ENCODE assay signal across 8 cellular contexts in the genomic region with DNA sequence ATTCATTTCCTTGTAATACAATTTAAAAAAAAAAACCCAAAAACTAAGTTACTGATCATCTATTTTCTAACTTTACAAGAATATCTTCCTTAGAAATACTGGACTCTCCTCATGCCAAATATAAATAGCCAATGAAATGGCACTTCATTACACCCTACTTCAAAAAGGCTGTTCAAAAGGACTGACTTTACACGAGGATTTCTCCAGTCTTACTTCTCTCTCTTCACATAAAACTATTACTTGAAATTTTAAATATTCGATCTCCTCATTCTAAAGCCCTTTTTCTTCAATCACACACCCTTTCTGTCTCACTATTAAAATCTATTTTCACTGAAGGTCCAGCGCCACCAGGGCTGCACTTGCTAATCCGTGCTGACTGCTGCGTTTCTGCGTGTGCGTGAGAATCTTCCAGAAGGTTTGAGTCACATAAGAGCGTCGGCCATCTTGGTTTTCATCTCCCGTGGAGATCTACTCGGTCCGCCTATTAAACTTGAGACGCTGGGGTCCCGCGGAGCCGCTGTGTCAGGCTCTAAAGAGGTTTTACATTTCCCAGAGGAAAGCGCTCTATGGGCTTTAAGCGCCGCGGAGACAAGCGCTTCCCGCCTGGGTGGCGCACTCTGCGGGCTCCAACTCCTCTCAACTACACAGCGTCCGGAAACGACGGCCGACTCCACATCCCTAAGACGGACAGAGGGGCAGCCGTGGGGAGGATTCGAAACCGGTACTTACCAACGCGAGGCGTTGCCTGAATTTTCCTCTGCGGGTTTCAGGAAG. TPM values are rescaled to one million over a fixed set of nuclear protein-coding genes. Genes with fewer than 3 reads are reported as not detected.
A peak's percentile ranks its signal among the peaks of the same experiment; 100 is the strongest.
DNase-seq lines count a peak whose midpoint lies in the region; ATAC-seq, FAIRE-seq and TF ChIP-seq lines count a peak whose summit lies in the region.

No MANE protein-coding gene starts in this region.

- H3K4me3 ChIP-seq in H1 (ENCODE audit: extremely low read depth in 1 of 4, insufficient read depth in 2 of 4, low read depth in 3 of 4, low read length in 4 of 4) (peak overlapping the region; percentile 61 to 87 (median 74)), mesendoderm (ENCODE audit: low read length) (peak overlapping the region; percentile 66)

- H3K79me2 ChIP-seq in H1 (ENCODE audit: control insufficient read depth in 1 of 2, insufficient read depth in 2 of 2, low read length in 2 of 2) (peaks cover 0 to 40% of the 10 kb centered on the region in 2 experiments; a peak in 3 of 4 replicates), mesendoderm (ENCODE audit: control insufficient read depth, insufficient read depth, low read length) (no peaks in the 10 kb centered on the region)

- H4K20me1 ChIP-seq in H1 (replicated peaks in 1 of 2; ENCODE audit: control insufficient read depth in 1 of 2, insufficient read depth in 2 of 2, low read length in 2 of 2): no peaks in the 10 kb centered on the region

- no peak overlapping the region for H2BK20ac ChIP-seq in H1 (ENCODE audit: low read length)

- H2BK15ac ChIP-seq in H1 (ENCODE audit: low read length): no peak overlapping the region
- no peak overlapping the region for H2BK15ac ChIP-seq in mesendoderm (replicated peaks; ENCODE audit: low read depth)

- H4K5ac ChIP-seq in H1 (ENCODE audit: insufficient read length, low read depth, low read length): peak overlapping the region; percentile 81
- no peak overlapping the region for H4K5ac ChIP-seq in mesendoderm (ENCODE audit: low read length)

- H3K23ac ChIP-seq in H1 (ENCODE audit: insufficient read length) (no peak overlapping the region), mesendoderm (ENCODE audit: low read length) (no peak overlapping the region)

- 59 to 100% methylated on average over 1 to 35 of the region's 37 CpGs for WGBS in H1 (ENCODE audit: extremely low coverage in 1 of 2, insufficient coverage in 1 of 2, insufficient read length in 1 of 2, insufficient replicate concordance in 2 of 2, low coverage in 1 of 2, low lambda C conversion rate in 2 of 2, missing lambda C conversion rate in 1 of 2), 2 experiments
- WGBS in mesendoderm (ENCODE audit: extremely low coverage, insufficient coverage, low lambda C conversion rate): 100% methylated on average over 1 of the region's 37 CpGs

- peak overlapping the region; percentile 83; the same call in 1 of the 2 replicates for H2BK5ac ChIP-seq in H1 (ENCODE audit: low read depth, low read length)
- H2BK5ac ChIP-seq in mesendoderm (ENCODE audit: low read length): no peak overlapping the region

- H3K27ac Mint-ChIP-seq in activated CD8-positive, alpha-beta memory T cell treated with anti-CD3 and anti-CD28 coated beads, Interleukin-2, amount 10 ng/mL, durations not matched to agents 7 days and 5 days: peak overlapping the region; percentile 93

- no peaks in the 10 kb centered on the region for H3K36me3 ChIP-seq in H1 (ENCODE audit: control insufficient read depth in 2 of 4, insufficient read depth in 4 of 4, low read length in 3 of 4)
- H3K36me3 ChIP-seq in mesendoderm (ENCODE audit: control insufficient read depth, insufficient read depth, low read length): no peaks in the 10 kb centered on the region

- H3K4me1 ChIP-seq in H1 (replicated peaks in 1 of 4; ENCODE audit: control insufficient read depth in 3 of 4, insufficient read depth in 4 of 4, low read length in 3 of 4) (no peaks in the 10 kb centered on the region), mesendoderm (ENCODE audit: control insufficient read depth, low read depth, low read length) (no peaks in the 10 kb centered on the region)

- ATAC-seq in GM19035 (IDR thresholded peaks at IDR 0.05; ENCODE audit: unreplicated experiment) (peak; percentile 38), HG03520 (IDR thresholded peaks at IDR 0.05; ENCODE audit: unreplicated experiment) (peak; percentile 25)
- peak; percentile 52 for ATAC-seq in activated CD8-positive, alpha-beta memory T cell treated with anti-CD3 and anti-CD28 coated beads, Interleukin-2, amount 10 ng/mL, durations not matched to agents 7 days and 5 days

- H3K4ac ChIP-seq in H1 (replicated peaks; ENCODE audit: insufficient read length, low read depth, low read length) (no peak overlapping the region), mesendoderm (ENCODE audit: low read depth, low read length) (no peak overlapping the region)

- TF ChIP-seq RAD21 in H1 (IDR thresholded peaks at IDR 0.05 in 1 of 2, conservative IDR thresholded peaks at IDR 0.05 in 1 of 2; ENCODE audit: low read depth in 2 of 2, low read length in 2 of 2): no peak

- H4K8ac ChIP-seq in H1 (ENCODE audit: extremely low read depth, insufficient read depth, low read length) (peak overlapping the region; percentile 62), mesendoderm (ENCODE audit: low read depth, low read length) (no peak overlapping the region)

- H2BK12ac ChIP-seq in H1 (ENCODE audit: low read depth, low read length): no peak overlapping the region

- POLR2A ChIA-PET in H1 (lab: Charles Lee; ENCODE audit: partially characterized antibody): no interaction called here

- peak overlapping the region; percentile 83 for H4K91ac ChIP-seq in H1 (replicated peaks; ENCODE audit: insufficient read length, low read length)

- H3K4me1 Mint-ChIP-seq in activated CD8-positive, alpha-beta memory T cell treated with anti-CD3 and anti-CD28 coated beads, Interleukin-2, amount 10 ng/mL, durations not matched to agents 7 days and 5 days: peaks cover 37% of the 10 kb centered on the region

- peak overlapping the region; percentile 75 for H3K56ac ChIP-seq in H1 (replicated peaks; ENCODE audit: insufficient read length, low read depth, low read length)
- H3K56ac ChIP-seq in mesendoderm (ENCODE audit: low read length): peak overlapping the region; percentile 85

- H3K4me3 Mint-ChIP-seq in activated CD8-positive, alpha-beta memory T cell treated with anti-CD3 and anti-CD28 coated beads, Interleukin-2, amount 10 ng/mL, durations not matched to agents 7 days and 5 days: peak overlapping the region; percentile 80

- peak; percentile 46 for DNase-seq in AG08396 (ENCODE audit: low spot score)
- peak; percentile 50 for DNase-seq in NCI-H82 treated with DMSO at 0.1 percent for 48 hours (lab: John Stamatoyannopoulos, UW; ENCODE audit: unreplicated experiment)
- peak; percentile 78 for DNase-seq in activated CD8-positive, alpha-beta memory T cell treated with anti-CD3 and anti-CD28 coated beads, Interleukin-2, amount 10 ng/mL, durations not matched to agents 7 days and 5 days
- DNase-seq in H1 (ENCODE audit: low read depth in 1 of 2, low spot score in 2 of 2): peak; percentile 29 to 74
- DNase-seq in mesendoderm: peak; percentile 88
- peak; percentile 41 for DNase-seq in stimulated activated CD8-positive, alpha-beta memory T cell treated with anti-CD3 and anti-CD28 coated beads, Interleukin-12 subunit alpha, Interleukin-12 subunit beta, amount 100 ng/mL, for 4 hours (ENCODE audit: low read depth)

- no peaks in the 10 kb centered on the region for H3K27me3 ChIP-seq in H1 (replicated peaks in 1 of 4; ENCODE audit: control insufficient read depth in 3 of 4, extremely low read depth in 1 of 4, insufficient read depth in 3 of 4, low read length in 3 of 4)
- no peaks in the 10 kb centered on the region for H3K27me3 ChIP-seq in mesendoderm (ENCODE audit: insufficient read depth, low read length, poor library complexity)

- no peaks in the 10 kb centered on the region for H3K23me2 ChIP-seq in H1 (ENCODE audit: low read depth, low read length)

- no peaks in the 10 kb centered on the region for H3K79me1 ChIP-seq in H1 (ENCODE audit: low read depth, low read length)
- no peaks in the 10 kb centered on the region for H3K79me1 ChIP-seq in mesendoderm (ENCODE audit: low read length)

- H2AK5ac ChIP-seq in H1 (ENCODE audit: low read depth, low read length) (no peak overlapping the region), mesendoderm (ENCODE audit: low read length) (no peak overlapping the region)

- H3K27ac ChIP-seq in H1 (ENCODE audit: low read depth, low read length) (peak overlapping the region; percentile 76), mesendoderm (ENCODE audit: low read depth, low read length) (peak overlapping the region; percentile 77)

- peak overlapping the region in 3 of 4 experiments; percentile 58 to 91 (median 60); a peak in 6 of 7 replicates for H3K9ac ChIP-seq in H1 (replicated peaks in 1 of 4; ENCODE audit: extremely low read depth in 1 of 4, low read depth in 3 of 4, low read length in 3 of 4)
- H3K9ac ChIP-seq in mesendoderm (ENCODE audit: low read length): peak overlapping the region; percentile 73

- H3K14ac ChIP-seq in H1 (ENCODE audit: insufficient read length): no peak overlapping the region

- H3K36me3 Mint-ChIP-seq in activated CD8-positive, alpha-beta memory T cell treated with anti-CD3 and anti-CD28 coated beads, Interleukin-2, amount 10 ng/mL, durations not matched to agents 7 days and 5 days: peaks cover 51% of the 10 kb centered on the region

- H3K9me3 ChIP-seq in H1 (ENCODE audit: insufficient read depth in 2 of 2, low read depth in 1 of 2, low read length in 1 of 2): peaks cover 0 to 8% of the 10 kb centered on the region in 2 experiments; a peak in 2 of 4 replicates

- no peak for TF ChIP-seq POLR2A in H1 (IDR thresholded peaks at IDR 0.05; ENCODE audit: control extremely low read depth in 1 of 2, low read depth in 2 of 2, low read length in 2 of 2)

- H3K27me3 Mint-ChIP-seq in activated CD8-positive, alpha-beta memory T cell treated with anti-CD3 and anti-CD28 coated beads, Interleukin-2, amount 10 ng/mL, durations not matched to agents 7 days and 5 days: peaks cover 3% of the 10 kb centered on the region

- TF ChIP-seq EP300 in H1 (IDR thresholded peaks at IDR 0.05; ENCODE audit: borderline replicate concordance in 1 of 2, low read depth in 2 of 2, low read length in 2 of 2): no peak

- FAIRE-seq in H1 (lab: Jason Lieb, UNC): no peak

- H3K18ac ChIP-seq in H1 (ENCODE audit: extremely low read depth, low read length) (peak overlapping the region; percentile 91), mesendoderm (ENCODE audit: low read length) (peak overlapping the region; percentile 12)

- H2AFZ ChIP-seq in H1 (ENCODE audit: low read length): no peak overlapping the region

- peak overlapping the region; percentile 47 to 68 for H3K4me2 ChIP-seq in H1 (ENCODE audit: insufficient read depth in 1 of 2, low read depth in 2 of 2, low read length in 2 of 2)
- H3K4me2 ChIP-seq in mesendoderm (ENCODE audit: low read length): peak overlapping the region; percentile 32

- TF ChIP-seq CTCF in H1 (IDR thresholded peaks at IDR 0.05; ENCODE audit: control extremely low read depth in 1 of 3, insufficient read depth in 1 of 3, low read depth in 1 of 3, low read length in 3 of 3): no peak

- H3K9me3 Mint-ChIP-seq in activated CD8-positive, alpha-beta memory T cell treated with anti-CD3 and anti-CD28 coated beads, Interleukin-2, amount 10 ng/mL, durations not matched to agents 7 days and 5 days (ENCODE audit: low read depth): peaks cover 18% of the 10 kb centered on the region

- CTCF ChIA-PET in activated CD8-positive, alpha-beta memory T cell treated with anti-CD3 and anti-CD28 coated beads, Interleukin-2, amount 10 ng/mL, durations not matched to agents 7 days and 5 days (lab: Charles Lee): interaction anchor here (0.8 to 2.2 kb wide), 6 partner anchors 67 to 183 kb away, joined by 3 to 10 read pairs (median 5); a partner anchor contains a TSS
- CTCF ChIA-PET in H1 (lab: Charles Lee; ENCODE audit: partially characterized antibody): interaction anchor here (3.1 kb wide), 1 partner anchor 68 kb away, joined by 8 read pairs; no protein-coding TSS in a partner anchor

- H2BK120ac ChIP-seq in H1 (replicated peaks; ENCODE audit: low read depth, low read length): no peak overlapping the region
- peak overlapping the region; percentile 68 for H2BK120ac ChIP-seq in mesendoderm (ENCODE audit: low read depth, low read length)

RNA-seq across cellular contexts. Expression of a gene that starts 0.6 kb away (rescaled TPM):
- 10 to 100 TPM; 20.7 to 21.3 TPM for total RNA-seq in activated CD8-positive, alpha-beta memory T cell treated with anti-CD3 and anti-CD28 coated beads, Interleukin-2, amount 10 ng/mL, durations not matched to agents 7 days and 5 days
- total RNA-seq in H1 (2021; fragmentation: NEBNext Ultra II Directional; extraction: Animal tissue kit (Norgen Biotek cat#: 25700)): 17.3 and 19.3 TPM in 2 replicates
- polyA plus RNA-seq in H1 (2011; rRNA removed): 2.7 and 5.2 TPM in 2 replicates
- polyA plus RNA-seq in H1 (2011; cell fraction: cytosol; rRNA removed): 5.5 TPM
- polyA plus RNA-seq in H1 (2011; cell fraction: nucleus; rRNA removed): 3.7 TPM
- polyA plus RNA-seq in H1 (2012, experiment 1 of 2): 5.5 to 8.9 TPM (median 6.4 TPM) in 4 replicates
- 0.89 TPM for polyA plus RNA-seq in H1 (2012, experiment 2 of 2)
- 18.5 TPM for polyA plus RNA-seq in H1 (2013, experiment 1 of 2)
- polyA plus RNA-seq in H1 (2013, experiment 2 of 2): 19.6 TPM
- polyA minus RNA-seq in H1 (2011; rRNA and poly(A)+ RNA removed): 4.8 and 6.6 TPM in 2 replicates
- polyA minus RNA-seq in H1 (2011; cell fraction: cytosol; rRNA and poly(A)+ RNA removed): 6.9 TPM
- 9.4 TPM for polyA minus RNA-seq in H1 (2011; cell fraction: nucleus; rRNA and poly(A)+ RNA removed)
- 11.7 TPM for polyA plus RNA-seq in mesendoderm (2013, experiment 1 of 2)
- polyA plus RNA-seq in mesendoderm (2013, experiment 2 of 2): 11.6 TPM

Comparison
In these comparisons a context has a peak if more than half of its experiments do, and no peak if none do; other contexts are left out.
1. Peak in every context shown above with its lines: DNase-seq, ATAC-seq, H3K4me3 ChIP-seq and H3K27ac ChIP-seq.